ENCODE assay signal across 10 cellular contexts in the genomic region with DNA sequence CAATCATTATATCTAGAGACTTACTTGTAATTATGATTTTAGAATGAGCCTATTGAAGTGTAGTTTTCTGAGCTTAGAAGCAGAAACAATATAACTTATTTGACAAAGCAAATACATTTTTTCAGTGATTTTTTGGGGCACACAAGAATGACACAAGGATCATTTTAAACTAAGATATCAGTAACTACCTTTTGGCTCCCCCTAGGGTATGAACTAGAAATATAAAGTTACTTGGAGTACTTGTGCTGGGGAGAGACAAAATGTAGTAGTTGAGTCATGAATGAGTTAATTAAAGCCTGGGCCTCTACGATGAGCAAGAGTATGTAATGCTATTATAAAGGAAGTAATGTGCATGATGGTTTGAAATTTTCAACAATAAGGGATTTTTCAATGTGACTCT.
DNase-seq lines count a peak whose midpoint lies in the region; ATAC-seq, FAIRE-seq and TF ChIP-seq lines count a peak whose summit lies in the region.
"Had no signal": no experiment of that assay in that cellular context is flagged by ENCODE, and none has a peak within 500 bp of the region (broad histone marks: within the 10 kb centered on the region; RNA-seq: fewer than 3 reads in every experiment).

No MANE protein-coding gene starts in this region.

- H3K27me3 ChIP-seq in DOHH2 (ENCODE audit: control insufficient read depth, low read length) (no peaks in the 10 kb centered on the region), uterus (no peaks in the 10 kb centered on the region), right atrium auricular region (no peaks in the 10 kb centered on the region)

- H3K4me2 ChIP-seq in DOHH2 (ENCODE audit: low read length), result no peak overlapping the region

- no peaks in the 10 kb centered on the region for H3K27me3 Mint-ChIP-seq in activated CD4-positive, alpha-beta T cell treated with anti-CD3 and anti-CD28 coated beads, Interleukin-2, amount 10 ng/mL, durations not matched to agents 7 days and 5 days

- H3K9me3 ChIP-seq in DOHH2 (ENCODE audit: control insufficient read depth, insufficient read depth, low read length) (no peaks in the 10 kb centered on the region), uterus (no peaks in the 10 kb centered on the region), right atrium auricular region (no peaks in the 10 kb centered on the region)

- intact Hi-C loops in uterus (cut with DNase I; ENCODE audit: low total_unique reads), result no loop called here

- TF ChIP-seq CTCF in DOHH2 (IDR thresholded peaks at IDR 0.05; ENCODE audit: low read depth, low read length, poor library complexity, severe bottlenecking) (peak; percentile 46), uterus (IDR thresholded peaks at IDR 0.05) (no peak), right atrium auricular region (IDR thresholded peaks at IDR 0.05) (no peak)

- H3K4me1 Mint-ChIP-seq in activated CD4-positive, alpha-beta T cell treated with anti-CD3 and anti-CD28 coated beads, Interleukin-2, amount 10 ng/mL, durations not matched to agents 7 days and 5 days, result no peaks in the 10 kb centered on the region

- H3K4me3 ChIP-seq in DOHH2 (ENCODE audit: low read length) (no peak overlapping the region), uterus (no peak overlapping the region), right atrium auricular region (no peak overlapping the region)

- no peak overlapping the region for H3K4me3 Mint-ChIP-seq in activated CD4-positive, alpha-beta T cell treated with anti-CD3 and anti-CD28 coated beads, Interleukin-2, amount 10 ng/mL, durations not matched to agents 7 days and 5 days

- CTCF ChIA-PET in activated CD4-positive, alpha-beta T cell treated with anti-CD3 and anti-CD28 coated beads, Interleukin-2, amount 10 ng/mL, durations not matched to agents 7 days and 5 days (lab: Charles Lee), result no interaction called here

- no peaks in the 10 kb centered on the region for H3K79me2 ChIP-seq in DOHH2 (ENCODE audit: control insufficient read depth, low read length)

- H3K9me3 Mint-ChIP-seq in activated CD4-positive, alpha-beta T cell treated with anti-CD3 and anti-CD28 coated beads, Interleukin-2, amount 10 ng/mL, durations not matched to agents 7 days and 5 days, result no peaks in the 10 kb centered on the region

- no peaks in the 10 kb centered on the region for H3K9me2 ChIP-seq in DOHH2 (replicated peaks; ENCODE audit: control insufficient read depth, low read length)

- peak; percentile 59 for DNase-seq in SK-MEL-5 (ENCODE audit: low read depth, low spot score)
- DNase-seq in uterus, result no peak
- no peak for DNase-seq in right atrium auricular region (ENCODE audit: low spot score)
- DNase-seq in activated CD4-positive, alpha-beta T cell treated with anti-CD3 and anti-CD28 coated beads, Interleukin-2, amount 10 ng/mL, durations not matched to agents 7 days and 5 days, result no peak

- POLR2A ChIA-PET in activated CD4-positive, alpha-beta T cell treated with anti-CD3 and anti-CD28 coated beads, Interleukin-2, amount 10 ng/mL, durations not matched to agents 7 days and 5 days (lab: Charles Lee), result no interaction called here

- H3K27ac ChIP-seq in DOHH2 (ENCODE audit: low read depth, low read length) (no peak overlapping the region), uterus (no peak overlapping the region), right atrium auricular region (no peak overlapping the region)

- no peak overlapping the region for H3K27ac Mint-ChIP-seq in activated CD4-positive, alpha-beta T cell treated with anti-CD3 and anti-CD28 coated beads, Interleukin-2, amount 10 ng/mL, durations not matched to agents 7 days and 5 days

- TF ChIP-seq POLR2A in uterus (IDR thresholded peaks at IDR 0.05), result no peak

- no peaks in the 10 kb centered on the region for H3K4me1 ChIP-seq in DOHH2 (ENCODE audit: control insufficient read depth, low read length)
- no peaks in the 10 kb centered on the region for H3K4me1 ChIP-seq in uterus
- no peaks in the 10 kb centered on the region for H3K4me1 ChIP-seq in right atrium auricular region

- H3F3A ChIP-seq in DOHH2 (ENCODE audit: control insufficient read depth, insufficient read depth), result no peaks in the 10 kb centered on the region

- peak; percentile 84 for FAIRE-seq in islet of Langerhans (lab: Jason Lieb, UNC)
- FAIRE-seq: colon, GM18507 had no signal

- in situ Hi-C loops in SK-MEL-5 (cut with HindIII; ENCODE audit: low pct_unique_long_range_greater_than_20kb, low sequenced_read_pairs), result no loop called here

- no peaks in the 10 kb centered on the region for H4K20me1 ChIP-seq in DOHH2 (ENCODE audit: control insufficient read depth, insufficient read depth, low read depth, low read length)

- no peaks in the 10 kb centered on the region for H3K36me3 Mint-ChIP-seq in activated CD4-positive, alpha-beta T cell treated with anti-CD3 and anti-CD28 coated beads, Interleukin-2, amount 10 ng/mL, durations not matched to agents 7 days and 5 days (ENCODE audit: low read depth)

- H3K36me3 ChIP-seq in DOHH2 (ENCODE audit: control insufficient read depth, low read length) (no peaks in the 10 kb centered on the region), uterus (no peaks in the 10 kb centered on the region), right atrium auricular region (no peaks in the 10 kb centered on the region)

- peak; percentile 50 for ATAC-seq in HG02885 (IDR thresholded peaks at IDR 0.05; ENCODE audit: poor library complexity, unreplicated experiment)
- ATAC-seq in HG03457 (IDR thresholded peaks at IDR 0.05; ENCODE audit: unreplicated experiment), result no peak
